Comparison of ENCODE assay signal across 29 cellular contexts in the genomic region with DNA sequence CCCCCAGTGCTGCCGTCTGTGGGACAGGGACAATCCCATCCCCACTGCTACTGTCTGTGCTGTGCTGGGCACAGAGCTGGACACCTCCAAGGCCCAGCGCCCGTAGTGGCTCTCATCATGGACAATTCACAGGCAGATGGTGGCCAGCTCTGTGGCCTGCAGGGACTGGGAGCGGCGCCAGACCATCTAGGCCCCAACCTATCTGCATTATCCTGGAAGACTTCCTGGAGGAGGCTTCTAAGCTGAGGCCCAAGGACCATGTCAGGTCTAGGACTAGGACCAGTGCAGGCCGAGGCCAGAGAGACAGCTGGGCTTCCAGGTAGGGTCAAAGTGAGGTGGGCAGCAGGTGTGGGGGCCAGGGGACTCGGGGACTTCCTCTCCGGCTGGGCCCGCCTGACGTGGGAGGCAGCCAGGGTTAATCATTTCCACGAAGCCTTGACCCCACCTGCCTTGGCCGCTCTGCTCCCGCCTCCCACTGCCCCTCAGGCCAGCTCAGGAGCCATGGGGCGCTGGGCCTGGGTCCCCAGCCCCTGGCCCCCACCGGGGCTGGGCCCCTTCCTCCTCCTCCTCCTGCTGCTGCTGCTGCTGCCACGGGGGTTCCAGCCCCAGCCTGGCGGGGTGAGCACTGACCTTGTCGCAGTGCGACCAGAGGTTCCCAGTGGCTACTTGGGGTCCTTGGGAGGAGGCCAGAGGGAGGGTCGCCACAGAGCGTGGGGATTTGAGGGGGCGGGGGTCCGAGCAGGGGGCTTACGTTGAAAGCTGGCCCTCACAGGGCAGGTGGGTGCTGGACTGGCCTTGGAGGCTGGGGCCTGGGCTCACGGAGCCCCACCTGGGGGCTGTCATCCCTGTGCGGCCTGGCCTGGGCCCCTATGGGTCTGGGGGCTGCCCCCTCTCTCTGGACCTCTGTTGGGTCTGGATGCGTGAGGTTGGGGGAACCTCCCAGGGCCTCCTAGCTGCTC. TPM values are rescaled to one million over a fixed set of nuclear protein-coding genes. Genes with fewer than 3 reads are reported as not detected.
DNase-seq lines count a peak whose midpoint lies in the region; ATAC-seq and TF ChIP-seq lines count a peak whose summit lies in the region.
"Had no signal": no experiment of that assay in that cellular context is flagged by ENCODE, and none has a peak within 500 bp of the region (broad histone marks: within the 10 kb centered on the region; RNA-seq: fewer than 3 reads in every experiment).

Gene HGFAC, plus strand, starts transcription at position 468 of the 959 bp plus-strand sequence. Its CDS starts 34 bp downstream, at position 502.

- POLR2A ChIA-PET in MCF 10A (lab: Yijun Ruan, JAX) = interaction anchor here (1.3 to 1.6 kb wide), 3 partner anchors 10 to 93 kb away, joined by 3 to 7 read pairs (median 5); no protein-coding TSS in a partner anchor

- H3K9ac ChIP-seq in mammary epithelial cell (ENCODE audit: insufficient read depth, low read length) (no peak within 1 kb of the TSS), neural cell (ENCODE audit: low read length) (no peak within 1 kb of the TSS)

- H3K27me3 ChIP-seq in mammary epithelial cell (ENCODE audit: insufficient read depth, low read length) (no peaks in the 10 kb centered on the region), H7 (ENCODE audit: control insufficient read depth, insufficient read depth, low read length) (no peaks in the 10 kb centered on the region), neural cell (ENCODE audit: insufficient read depth, low read depth, low read length) (no peaks in the 10 kb centered on the region), suprapubic skin (peaks cover 7% of the 10 kb centered on the region)
- H3K27me3 ChIP-seq: ovary had no signal

- intact Hi-C loops in MCF 10A (cut with micrococcal nuclease) (no loop called here), mammary epithelial cell (cut with micrococcal nuclease) (no loop called here)

- DNase-seq in MCF 10A (ENCODE audit: unreplicated experiment) = no peak
- no peak for DNase-seq in mammary epithelial cell
- peak; percentile 69 for DNase-seq in H7
- DNase-seq in cerebellum (ENCODE audit: low spot score) = peak; percentile 56
- DNase-seq in suprapubic skin (ENCODE audit: low spot score in 2 of 2) = no peak
- DNase-seq in NCI-H2107 treated with DMSO at 0.1 percent for 48 hours (lab: John Stamatoyannopoulos, UW; ENCODE audit: unreplicated experiment) = no peak
- DNase-seq: activated CD4-positive, alpha-beta T cell treated with anti-CD3 and anti-CD28 coated beads, Interleukin-2, amount 50 U/mL, for 4 hours; activated naive CD4-positive, alpha-beta T cell treated with Interleukin-2 at 50 U/mL for 16 hours; activated T-cell treated with anti-CD3 and anti-CD28 coated beads, Interleukin-2, amount 50 U/mL, for 48 hours; CD8-positive, alpha-beta memory T cell; effector memory CD8-positive, alpha-beta T cell; H9; naive thymus-derived CD8-positive, alpha-beta T cell; NCI-H1048; NCI-H2107; NCI-H446 treated with DMSO at 0.1 percent for 48 hours; NCI-H774; stimulated activated naive CD4-positive, alpha-beta T cell treated with Interleukin-2 at 50 U/mL for 16 hours; T-cell had no signal

- TF ChIP-seq CTCF in MCF 10A (IDR thresholded peaks at IDR 0.05; ENCODE audit: unreplicated experiment) (no peak), mammary epithelial cell (conservative IDR thresholded peaks at IDR 0.05 in 1 of 2, IDR thresholded peaks at IDR 0.05 in 1 of 2; ENCODE audit: extremely low read depth in 1 of 2, insufficient read depth in 1 of 2, low read depth in 1 of 2, low read length in 2 of 2) (no peak), neural cell (IDR thresholded peaks at IDR 0.05; ENCODE audit: poor library complexity, severe bottlenecking) (no peak), suprapubic skin (IDR thresholded peaks at IDR 0.05) (no peak)

- no peaks in the 10 kb centered on the region for H3K79me2 ChIP-seq in mammary epithelial cell (ENCODE audit: insufficient read depth, low read length)
- H3K79me2 ChIP-seq in neural cell (replicated peaks; ENCODE audit: insufficient read depth, low read length) = no peaks in the 10 kb centered on the region

- H3K27ac ChIP-seq in mammary epithelial cell (ENCODE audit: insufficient read depth, low read depth, low read length) (no peak within 1 kb of the TSS), neural cell (ENCODE audit: low read length) (no peak within 1 kb of the TSS), suprapubic skin (no peak within 1 kb of the TSS)
- H3K27ac ChIP-seq: left lung, ovary had no signal

- peaks cover 14% of the 10 kb centered on the region for H3K4me1 Mint-ChIP-seq in MCF 10A (ENCODE audit: insufficient read depth, unreplicated experiment)
- H3K4me1 Mint-ChIP-seq: CD8-positive, alpha-beta memory T cell; H9; naive thymus-derived CD8-positive, alpha-beta T cell; T-cell had no signal

- H3K4me3 ChIP-seq in mammary epithelial cell (replicated peaks in 1 of 3; ENCODE audit: insufficient read depth in 1 of 3, low read depth in 2 of 3, low read length in 3 of 3) (no peak within 1 kb of the TSS), H7 (ENCODE audit: insufficient read depth, low read depth, low read length) (no peak within 1 kb of the TSS), neural cell (ENCODE audit: low read length) (no peak within 1 kb of the TSS), suprapubic skin (no peak within 1 kb of the TSS)
- H3K4me3 ChIP-seq: GM12878, left lung, ovary, smooth muscle cell had no signal

- TF ChIP-seq EP300 in neural cell (conservative IDR thresholded peaks at IDR 0.05; ENCODE audit: poor library complexity, severe bottlenecking) (no peak), suprapubic skin (IDR thresholded peaks at IDR 0.05) (no peak)

- dilution Hi-C loops in mammary epithelial cell (cut with HindIII; ENCODE audit: low sequenced_read_pairs) = loop anchor here (5.0 kb wide), 1 partner anchor 79 kb away; no protein-coding TSS in a partner anchor

- CTCF ChIA-PET in MCF 10A (lab: Yijun Ruan, JAX) (interaction anchor here (0.5 to 3.3 kb wide), 9 partner anchors 38 to 504 kb away, joined by 3 to 21 read pairs (median 4); no protein-coding TSS in a partner anchor), mammary epithelial cell (lab: Charles Lee; ENCODE audit: low non-redundant PET) (no interaction called here)

- in situ Hi-C loops in mammary epithelial cell (cut with MboI; ENCODE audit: low sequenced_read_pairs in 2 of 2) = no loop called here

- H3K9me3 ChIP-seq in mammary epithelial cell (replicated peaks; ENCODE audit: insufficient read depth, low read length) (no peaks in the 10 kb centered on the region), neural cell (ENCODE audit: low read length) (no peaks in the 10 kb centered on the region), suprapubic skin (no peaks in the 10 kb centered on the region)
- H3K9me3 ChIP-seq: left lung, ovary had no signal

- WGBS in mammary epithelial cell (ENCODE audit: low coverage, missing lambda C conversion rate) = 91% methylated on average over 12 of the region's 27 CpGs
- 83% methylated on average over 9 of the region's 27 CpGs for WGBS in suprapubic skin

- H4K20me1 ChIP-seq in mammary epithelial cell (ENCODE audit: insufficient read depth, low read length) (no peaks in the 10 kb centered on the region), neural cell (ENCODE audit: insufficient read depth) (no peaks in the 10 kb centered on the region)

- no peaks in the 10 kb centered on the region for H3K9me2 ChIP-seq in neural cell (ENCODE audit: insufficient read depth, low read length)

- H2AFZ ChIP-seq in mammary epithelial cell (ENCODE audit: low read depth, low read length) (no peak within 1 kb of the TSS), neural cell (ENCODE audit: low read depth, low read length) (no peak within 1 kb of the TSS)

- no peak within 1 kb of the TSS for H3K4me3 Mint-ChIP-seq in MCF 10A (ENCODE audit: unreplicated experiment)
- H3K4me3 Mint-ChIP-seq: CD8-positive, alpha-beta memory T cell; effector memory CD8-positive, alpha-beta T cell; H9; mesothelial cell of epicardium; naive thymus-derived CD8-positive, alpha-beta T cell; T-cell had no signal

- no peaks in the 10 kb centered on the region for H3F3A ChIP-seq in neural cell (ENCODE audit: insufficient read depth, low read length, poor library complexity, severe bottlenecking)

- TF ChIP-seq RAD21 in neural cell (conservative IDR thresholded peaks at IDR 0.05) = no peak

- H3K9me3 Mint-ChIP-seq in MCF 10A (ENCODE audit: unreplicated experiment) = no peaks in the 10 kb centered on the region
- H3K9me3 Mint-ChIP-seq: CD8-positive, alpha-beta memory T cell; effector memory CD8-positive, alpha-beta T cell; H9; mesothelial cell of epicardium; naive thymus-derived CD8-positive, alpha-beta T cell; T-cell had no signal

- no peaks in the 10 kb centered on the region for H3K36me3 Mint-ChIP-seq in MCF 10A (ENCODE audit: insufficient read depth, unreplicated experiment)
- H3K36me3 Mint-ChIP-seq: CD8-positive, alpha-beta memory T cell; mesothelial cell of epicardium; naive thymus-derived CD8-positive, alpha-beta T cell; T-cell had no signal

- H3K27ac Mint-ChIP-seq in MCF 10A (ENCODE audit: low read depth, unreplicated experiment) = peak within 1 kb of the TSS; percentile 59
- H3K27ac Mint-ChIP-seq: CD8-positive, alpha-beta memory T cell; H9; mesothelial cell of epicardium; T-cell had no signal

- no peaks in the 10 kb centered on the region for H3K27me3 Mint-ChIP-seq in MCF 10A (ENCODE audit: insufficient read depth, unreplicated experiment)
- H3K27me3 Mint-ChIP-seq: CD8-positive, alpha-beta memory T cell; effector memory CD8-positive, alpha-beta T cell; naive thymus-derived CD8-positive, alpha-beta T cell; T-cell had no signal

- ATAC-seq in HG02938 (IDR thresholded peaks at IDR 0.05; ENCODE audit: unreplicated experiment) = no peak
- ATAC-seq: effector memory CD8-positive, alpha-beta T cell; GM12878; left lung; naive thymus-derived CD8-positive, alpha-beta T cell; T-cell had no signal

- H3K36me3 ChIP-seq in mammary epithelial cell (ENCODE audit: insufficient read depth, low read length) (no peaks in the 10 kb centered on the region), H7 (replicated peaks; ENCODE audit: control insufficient read depth, insufficient read depth, low read length) (no peaks in the 10 kb centered on the region), neural cell (ENCODE audit: insufficient read depth, low read length) (no peaks in the 10 kb centered on the region), suprapubic skin (no peaks in the 10 kb centered on the region)
- H3K36me3 ChIP-seq: left lung, ovary had no signal

- peaks cover 12% of the 10 kb centered on the region for H3K4me1 ChIP-seq in mammary epithelial cell (ENCODE audit: insufficient read depth, low read length)
- peaks cover 41% of the 10 kb centered on the region for H3K4me1 ChIP-seq in suprapubic skin

- H3K4me2 ChIP-seq in mammary epithelial cell (ENCODE audit: insufficient read depth, low read depth, low read length) (no peak within 1 kb of the TSS), neural cell (ENCODE audit: low read length) (no peak within 1 kb of the TSS)
- H3K4me2 ChIP-seq: smooth muscle cell had no signal

- no peak for TF ChIP-seq POLR2A in suprapubic skin (IDR thresholded peaks at IDR 0.05)

- BruUV-seq in MCF 10A (replicated peaks; lab: Mats Ljungman, UMichigan) (no TSS peak), mammary epithelial cell (replicated peaks; lab: Mats Ljungman, UMichigan) (no TSS peak)

RNA-seq across cellular contexts. Expression of gene HGFAC, which starts in this region (rescaled TPM):
- total RNA-seq in MCF 10A (2022) (0.28 TPM in 1 of 2 replicates, not detected in the other), mammary epithelial cell (not detected), cerebellum (4.2 TPM), suprapubic skin (not detected)
- polyA plus RNA-seq in mammary epithelial cell (not detected), neural cell (16.2 and 17.8 TPM in 2 replicates)
- polyA minus RNA-seq in mammary epithelial cell (not detected), neural cell (2.9 and 4.4 TPM in 2 replicates)
- 0.03 and 1.1 TPM in 2 replicates for total RNA-seq in H7 (2014; rRNA removed; shearing (Covaris generic))
- total RNA-seq: CD8-positive, alpha-beta memory T cell; epithelial cell of proximal tubule; naive thymus-derived CD8-positive, alpha-beta T cell; RPMI7951; SK-MEL-5 had no signal
- polyA plus RNA-seq: CD8-positive, alpha-beta memory T cell; GM12878; naive thymus-derived CD8-positive, alpha-beta T cell; smooth muscle cell had no signal

Comparison
In these comparisons a context has a peak if more than half of its experiments do, and no peak if none do; other contexts are left out.
1. RNA of gene HGFAC (polyA plus RNA-seq): 16.2 to 17.8 TPM in neural cell; not detected in mammary epithelial cell (single experiment); every median in the first group is over 10 times any median in the second.
2. DNase-seq: peak in H7 (single experiment) and cerebellum (single experiment); none in MCF 10A (single experiment), mammary epithelial cell (single experiment), suprapubic skin (0 of 2) and NCI-H2107 treated with DMSO at 0.1 percent for 48 hours (single experiment).